In genomic region chr5:173924899-173925298, GRCh38 we compare ENCODE assay signal across 1 cellular context.
TF ChIP-seq lines count a peak whose summit lies in the region.

No MANE protein-coding gene starts in this region.

TF ChIP-seq in A549, 52 proteins besides CTCF, POLR2A, EP300 and RAD21 (continued from another document):
- TF ChIP-seq REST (IDR thresholded peaks at IDR 0.05) (no peak), ZC3H11A (IDR thresholded peaks at IDR 0.05) (no peak), MYC (IDR thresholded peaks at IDR 0.05; ENCODE audit: borderline replicate concordance, low read length) (no peak), E2F6 (IDR thresholded peaks at IDR 0.05; ENCODE audit: borderline replicate concordance, low read depth) (no peak)
